Comparison of ENCODE assay signal across 1 cellular context in genomic region chr17:72430611-72431432, GRCh38.
A peak's percentile ranks its signal among the peaks of the same experiment; 100 is the strongest.
TF ChIP-seq lines count a peak whose summit lies in the region.

No MANE protein-coding gene starts in this region.

TF ChIP-seq in HepG2, 621 proteins besides CTCF, POLR2A, EP300 and RAD21 (continued from another document):
- TF ChIP-seq, protein P1, sequence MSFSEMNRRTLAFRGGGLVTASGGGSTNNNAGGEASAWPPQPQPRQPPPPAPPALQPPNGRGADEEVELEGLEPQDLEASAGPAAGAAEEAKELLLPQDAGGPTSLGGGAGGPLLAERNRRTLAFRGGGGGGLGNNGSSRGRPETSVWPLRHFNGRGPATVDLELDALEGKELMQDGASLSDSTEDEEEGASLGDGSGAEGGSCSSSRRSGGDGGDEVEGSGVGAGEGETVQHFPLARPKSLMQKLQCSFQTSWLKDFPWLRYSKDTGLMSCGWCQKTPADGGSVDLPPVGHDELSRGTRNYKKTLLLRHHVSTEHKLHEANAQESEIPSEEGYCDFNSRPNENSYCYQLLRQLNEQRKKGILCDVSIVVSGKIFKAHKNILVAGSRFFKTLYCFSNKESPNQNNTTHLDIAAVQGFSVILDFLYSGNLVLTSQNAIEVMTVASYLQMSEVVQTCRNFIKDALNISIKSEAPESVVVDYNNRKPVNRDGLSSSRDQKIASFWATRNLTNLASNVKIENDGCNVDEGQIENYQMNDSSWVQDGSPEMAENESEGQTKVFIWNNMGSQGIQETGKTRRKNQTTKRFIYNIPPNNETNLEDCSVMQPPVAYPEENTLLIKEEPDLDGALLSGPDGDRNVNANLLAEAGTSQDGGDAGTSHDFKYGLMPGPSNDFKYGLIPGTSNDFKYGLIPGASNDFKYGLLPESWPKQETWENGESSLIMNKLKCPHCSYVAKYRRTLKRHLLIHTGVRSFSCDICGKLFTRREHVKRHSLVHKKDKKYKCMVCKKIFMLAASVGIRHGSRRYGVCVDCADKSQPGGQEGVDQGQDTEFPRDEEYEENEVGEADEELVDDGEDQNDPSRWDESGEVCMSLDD (CRISPR knock-in tag; IDR thresholded peaks at IDR 0.05; ENCODE audit: borderline replicate concordance) = no peak
- TF ChIP-seq FOXC1 (CRISPR knock-in tag; IDR thresholded peaks at IDR 0.05; ENCODE audit: borderline replicate concordance) = peak; percentile 64
- 0 out of 2 replicates have a peak, but pooled peaks have one; percentile 19 for TF ChIP-seq ARID4A (CRISPR knock-in tag; IDR thresholded peaks at IDR 0.05; ENCODE audit: borderline replicate concordance)
- 0 out of 2 replicates have a peak, but pooled peaks have one; percentile 5 for TF ChIP-seq HNF4A (CRISPR knock-in tag; IDR thresholded peaks at IDR 0.05)
- TF ChIP-seq ZKSCAN5 (CRISPR knock-in tag; IDR thresholded peaks at IDR 0.05) = no peak
- TF ChIP-seq PBX2 (CRISPR knock-in tag; IDR thresholded peaks at IDR 0.05) = no peak
- peak; percentile 43; the same call in 1 of the 2 replicates for TF ChIP-seq ZMYM4 (CRISPR knock-in tag; IDR thresholded peaks at IDR 0.05)
- peak; percentile 68 for TF ChIP-seq ZNF687 (CRISPR knock-in tag; IDR thresholded peaks at IDR 0.05)
- TF ChIP-seq PHF8 (CRISPR knock-in tag; IDR thresholded peaks at IDR 0.05) = 0 out of 2 replicates have a peak, but pooled peaks have one; percentile 24
- no peak for TF ChIP-seq ZNF124 (CRISPR knock-in tag; IDR thresholded peaks at IDR 0.05)
